In the genomic region with DNA sequence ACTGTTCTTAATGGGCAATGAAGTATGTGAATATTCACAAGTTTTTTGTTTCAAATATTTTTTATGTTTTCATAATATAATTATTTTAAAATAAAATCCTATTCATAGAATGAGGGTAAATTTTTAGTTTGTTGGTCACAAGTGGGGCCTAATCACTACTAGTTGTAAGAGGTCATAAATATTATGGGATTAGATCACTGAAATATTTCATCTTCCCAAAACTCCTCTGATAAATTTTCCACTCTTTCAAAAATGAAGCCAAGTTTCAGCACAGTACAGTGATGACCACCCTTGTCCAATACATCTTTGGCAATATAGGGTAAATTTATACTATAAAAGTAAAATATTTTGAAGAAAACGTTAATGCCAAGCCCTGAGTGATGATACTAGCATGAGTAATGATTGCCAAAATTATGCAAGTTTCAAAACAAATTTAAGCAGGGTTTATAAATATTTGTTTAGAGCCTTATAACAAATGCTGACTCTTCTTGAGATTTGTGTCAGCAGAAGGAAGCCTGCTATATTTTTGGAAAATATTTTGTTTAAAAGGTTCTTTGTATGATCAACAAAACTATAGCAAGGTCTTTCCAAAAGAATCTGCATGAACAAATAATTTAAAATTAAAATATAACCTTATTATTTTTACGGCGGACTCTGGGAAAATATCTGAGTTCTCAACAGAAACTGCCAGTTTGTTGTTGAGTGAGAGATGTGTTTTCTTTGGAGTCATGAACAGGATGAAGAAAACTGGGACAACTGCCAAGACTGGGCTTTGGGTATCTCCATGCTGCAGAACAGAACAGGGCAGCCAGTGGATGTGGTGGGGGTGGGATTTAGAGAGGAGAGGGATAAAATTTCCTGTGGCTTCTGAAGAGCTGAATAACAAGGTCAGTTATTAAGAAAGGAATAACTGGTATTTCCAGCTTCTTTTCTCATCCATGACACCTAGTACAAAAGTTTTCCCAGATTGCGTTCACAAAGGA, we compare ENCODE assay signal across 9 cellular contexts. TPM values are rescaled to one million over a fixed set of nuclear protein-coding genes. Genes with fewer than 3 reads are reported as not detected.
A peak's percentile ranks its signal among the peaks of the same experiment; 100 is the strongest.
DNase-seq lines count a peak whose midpoint lies in the region; ATAC-seq, FAIRE-seq and TF ChIP-seq lines count a peak whose summit lies in the region.
"Had no signal": no experiment of that assay in that cellular context is flagged by ENCODE, and none has a peak within 500 bp of the region (broad histone marks: within the 10 kb centered on the region; RNA-seq: fewer than 3 reads in every experiment).

No MANE protein-coding gene starts in this region.

- DNase-seq in H4 (ENCODE audit: low spot score) = peak; percentile 74
- DNase-seq in NCI-H69 (lab: John Stamatoyannopoulos, UW) = peak; percentile 55
- peak; percentile 57 for DNase-seq in fibroblast of mammary gland (ENCODE audit: low read depth)
- DNase-seq in pancreas = peak in 3 of 6 donors; percentile 49 to 69 (median 56)
- no peak for DNase-seq in GDM1 (lab: John Stamatoyannopoulos, UW)
- DNase-seq: activated CD8-positive, alpha-beta T cell treated with anti-CD3 and anti-CD28 coated beads for 36 hours had no signal

- no peak for FAIRE-seq in pancreas (lab: Jason Lieb, UNC)

- no peaks in the 10 kb centered on the region for H3K27me3 ChIP-seq in pancreas

- H3K4me1 ChIP-seq in pancreas = peaks cover 35 to 54% (median 53%) of the 10 kb centered on the region in 3 donors

- 20 to 26% methylated on average over 4 of the region's 4 CpGs for WGBS in pancreas, 2 donors

- TF ChIP-seq CTCF in fibroblast of mammary gland (conservative IDR thresholded peaks at IDR 0.05; ENCODE audit: control insufficient read depth, insufficient read depth, low read depth, low read length) (no peak), pancreas (IDR thresholded peaks at IDR 0.05) (no peak)

- H3K9me3 ChIP-seq in pancreas = no peaks in the 10 kb centered on the region

- no peak overlapping the region for H3K4me3 ChIP-seq in fibroblast of mammary gland (ENCODE audit: control insufficient read depth, low read depth, low read length)
- no peak overlapping the region for H3K4me3 ChIP-seq in pancreas

- no peaks in the 10 kb centered on the region for H3K36me3 ChIP-seq in pancreas

- intact Hi-C loops in pancreas (cut with DNase I) = loop anchor here in 2 of 3 donors (5.0 kb wide), 1 partner anchor 82 kb away; no protein-coding TSS in a partner anchor

- H3K27ac ChIP-seq in pancreas = peak overlapping the region in 2 of 4 donors; percentile 63 to 75

- peak; percentile 33 to 62 (median 60) for ATAC-seq in pancreas
- ATAC-seq in HG02870 (IDR thresholded peaks at IDR 0.05; ENCODE audit: unreplicated experiment) = no peak
- no peak for ATAC-seq in GM21390 (IDR thresholded peaks at IDR 0.05; ENCODE audit: unreplicated experiment)
- ATAC-seq in GM21529 (IDR thresholded peaks at IDR 0.05; ENCODE audit: unreplicated experiment) = no peak
- ATAC-seq: activated CD8-positive, alpha-beta T cell treated with anti-CD3 and anti-CD28 coated beads for 36 hours had no signal

RNA-seq across cellular contexts. Expression of gene TM4SF1, which starts 17.9 kb away (rescaled TPM):
- total RNA-seq in H4 (2014; rRNA removed; shearing (Covaris generic)) = 152 and 153 TPM in 2 replicates
- total RNA-seq in pancreas = 100 to 1,000 TPM in 3 of 6 donors, 10 to 100 TPM in 3; 53.7 to 226 (median 92.1) TPM
- 100 to 1,000 TPM in 1 of 2 donors, 10 to 100 TPM in 1; 85.0 to 183 TPM for polyA plus RNA-seq in pancreas
- total RNA-seq: activated CD8-positive, alpha-beta T cell treated with anti-CD3 and anti-CD28 coated beads for 36 hours had no signal

Comparison
In these comparisons a context has a peak if more than half of its experiments do, and no peak if none do; other contexts are left out.
1. ATAC-seq: peak in pancreas (4 of 4); none in HG02870 (single experiment), GM21390 (single experiment) and GM21529 (single experiment).